Comparison of ENCODE assay signal across 7 cellular contexts in genomic region chr12:57487055-57487596, GRCh38. TPM values are rescaled to one million over a fixed set of nuclear protein-coding genes. Genes with fewer than 3 reads are reported as not detected.
DNase-seq lines count a peak whose midpoint lies in the region; ATAC-seq and TF ChIP-seq lines count a peak whose summit lies in the region.

No MANE protein-coding gene starts in this region.

- H3K4me3 ChIP-seq in GM23248 (peak overlapping the region; percentile 97; the same call in 1 of the 2 replicates), fibroblast of mammary gland (ENCODE audit: control insufficient read depth, low read depth, low read length) (peak overlapping the region; percentile 99), skeletal muscle satellite cell (ENCODE audit: low read length) (peak overlapping the region; percentile 93)

- H3K4me1 ChIP-seq in GM23248 (ENCODE audit: insufficient read depth) (peaks cover 11% of the 10 kb centered on the region), skeletal muscle satellite cell (ENCODE audit: control insufficient read depth, insufficient read depth, low read length) (peaks cover 20% of the 10 kb centered on the region)

- H3K9me2 ChIP-seq in GM23248 (ENCODE audit: insufficient read depth) = no peaks in the 10 kb centered on the region

- peak overlapping the region; percentile 89; the same call in 1 of the 2 replicates for H3K9ac ChIP-seq in GM23248
- peak overlapping the region; percentile 38 for H3K9ac ChIP-seq in skeletal muscle satellite cell (ENCODE audit: low read depth, low read length)

- peaks cover 11% of the 10 kb centered on the region for H3F3A ChIP-seq in GM23248 (ENCODE audit: insufficient read depth)

- no peak for DNase-seq in GM23248
- DNase-seq in RWPE1 (ENCODE audit: low spot score) = no peak
- no peak for DNase-seq in fibroblast of mammary gland (ENCODE audit: low read depth)
- no peak for DNase-seq in iPS-NIHi11 (ENCODE audit: low spot score)
- DNase-seq in germinal center (ENCODE audit: low spot score) = no peak

- H3K27me3 ChIP-seq in GM23248 (replicated peaks; ENCODE audit: insufficient read depth) = no peaks in the 10 kb centered on the region
- H3K27me3 ChIP-seq in skeletal muscle satellite cell (ENCODE audit: control insufficient read depth, insufficient read depth, low read length) = no peaks in the 10 kb centered on the region

- H3K9me3 ChIP-seq in GM23248 (ENCODE audit: low read depth) (no peaks in the 10 kb centered on the region), skeletal muscle satellite cell (replicated peaks; ENCODE audit: low read length) (no peaks in the 10 kb centered on the region)

- in situ Hi-C loops in GM23248 (cut with MboI) = no loop called here

- peak overlapping the region; percentile 81 for H2AFZ ChIP-seq in GM23248

- H4K20me1 ChIP-seq in GM23248 (ENCODE audit: insufficient read depth) = no peaks in the 10 kb centered on the region

- POLR2A ChIA-PET in RWPE1 (lab: Yijun Ruan, JAX; ENCODE audit: low non-redundant PET) = no interaction called here

- peaks cover 31% of the 10 kb centered on the region for H3K36me3 ChIP-seq in GM23248 (ENCODE audit: low read depth)
- H3K36me3 ChIP-seq in skeletal muscle satellite cell (ENCODE audit: insufficient read depth, low read length) = peaks cover 26% of the 10 kb centered on the region

- CTCF ChIA-PET in RWPE1 (lab: Yijun Ruan, JAX) = interaction anchor here (0.6 kb wide), 2 partner anchors 75 to 209 kb away, joined by 3 to 4 read pairs; no protein-coding TSS in a partner anchor

- TF ChIP-seq CTCF in RWPE1 (conservative IDR thresholded peaks at IDR 0.05; ENCODE audit: low read depth) (no peak), fibroblast of mammary gland (conservative IDR thresholded peaks at IDR 0.05; ENCODE audit: control insufficient read depth, insufficient read depth, low read depth, low read length) (no peak)

- peak overlapping the region; percentile 96 for H3K4me2 ChIP-seq in GM23248 (ENCODE audit: unreplicated experiment)
- peak overlapping the region; percentile 75 for H3K4me2 ChIP-seq in skeletal muscle satellite cell (ENCODE audit: low read length)

- H3K27ac ChIP-seq in GM23248 (no peak overlapping the region), RWPE1 (peak overlapping the region; percentile 79)

- WGBS in GM23248 (ENCODE audit: low coverage in 1 of 2, low lambda C conversion rate in 2 of 2, missing lambda C conversion rate in 2 of 2), 2 experiments = 91% methylated on average over 25 to 27 of the region's 27 CpGs

- H3K79me2 ChIP-seq in GM23248 (ENCODE audit: insufficient read depth) = peaks cover 43% of the 10 kb centered on the region

- ATAC-seq in HG03432 (IDR thresholded peaks at IDR 0.05; ENCODE audit: unreplicated experiment) = no peak

RNA-seq across cellular contexts. Expression of gene MARS1, which starts 0.7 kb away (rescaled TPM):
- 184 and 198 TPM in 2 replicates for total RNA-seq in GM23248 (2014; rRNA removed; shearing (Covaris generic))
- polyA plus RNA-seq in GM23248 (2016; fragmentation: Nextera tagmentation; extraction: Ambion mirVana) = 264 and 272 TPM in 2 replicates
- 111 and 120 TPM in 2 replicates for total RNA-seq in skeletal muscle satellite cell (2012; rRNA removed)

RNA-seq across cellular contexts. Expression of gene ARHGAP9, which starts 7.5 kb away (rescaled TPM):
- 0.11 TPM in 1 of 2 replicates, not detected in the other for total RNA-seq in GM23248 (2014; rRNA removed; shearing (Covaris generic))
- 0.48 and 0.61 TPM in 2 replicates for polyA plus RNA-seq in GM23248 (2016; fragmentation: Nextera tagmentation; extraction: Ambion mirVana)
- 0.22 TPM in 1 of 2 replicates, not detected in the other for total RNA-seq in skeletal muscle satellite cell (2012; rRNA removed)

RNA-seq across cellular contexts. Expression of gene GLI1, which starts 27.5 kb away (rescaled TPM):
- 0.63 and 1.8 TPM in 2 replicates for total RNA-seq in GM23248 (2014; rRNA removed; shearing (Covaris generic))
- 0.89 and 1.0 TPM in 2 replicates for polyA plus RNA-seq in GM23248 (2016; fragmentation: Nextera tagmentation; extraction: Ambion mirVana)
- total RNA-seq in skeletal muscle satellite cell (2012; rRNA removed) = 0.44 and 0.76 TPM in 2 replicates

RNA-seq across cellular contexts. Expression of gene INHBE, which starts 32.0 kb away (rescaled TPM):
- total RNA-seq in GM23248 (2014; rRNA removed; shearing (Covaris generic)) = 0.65 and 0.76 TPM in 2 replicates
- polyA plus RNA-seq in GM23248 (2016; fragmentation: Nextera tagmentation; extraction: Ambion mirVana) = 0.23 and 0.24 TPM in 2 replicates
- total RNA-seq in skeletal muscle satellite cell (2012; rRNA removed) = 0.44 and 1.3 TPM in 2 replicates

RNA-seq across cellular contexts. Expression of gene DDIT3, which starts 33.2 kb away (rescaled TPM):
- 13.2 and 14.7 TPM in 2 replicates for total RNA-seq in GM23248 (2014; rRNA removed; shearing (Covaris generic))
- polyA plus RNA-seq in GM23248 (2016; fragmentation: Nextera tagmentation; extraction: Ambion mirVana) = 36.6 and 42.5 TPM in 2 replicates
- total RNA-seq in skeletal muscle satellite cell (2012; rRNA removed) = 28.4 and 53.5 TPM in 2 replicates
